Comparison of ENCODE assay signal across 8 cellular contexts in the genomic region with DNA sequence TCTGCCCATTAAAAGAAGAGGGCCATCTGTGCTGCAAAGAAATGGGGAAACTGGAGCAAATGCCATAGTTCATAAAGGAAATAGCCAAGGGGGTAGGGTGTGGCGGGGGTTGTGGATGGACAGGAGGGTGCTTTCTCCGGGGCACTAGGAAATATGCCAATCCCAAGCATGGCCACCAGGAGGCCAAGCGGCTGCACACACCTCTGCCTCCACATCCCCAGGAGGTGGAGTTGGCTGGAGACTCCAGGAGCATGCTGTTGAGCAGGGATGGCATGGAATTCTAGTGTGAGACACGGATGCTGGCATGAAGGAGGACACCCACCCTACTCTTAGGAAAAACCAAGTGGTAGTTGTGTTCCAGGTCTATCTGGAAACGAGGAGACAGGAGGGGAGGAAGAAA. TPM values are rescaled to one million over a fixed set of nuclear protein-coding genes. Genes with fewer than 3 reads are reported as not detected.
DNase-seq lines count a peak whose midpoint lies in the region; TF ChIP-seq lines count a peak whose summit lies in the region.

No MANE protein-coding gene starts in this region.

- H3K27ac Mint-ChIP-seq in activated CD4-positive, alpha-beta T cell treated with anti-CD3 and anti-CD28 coated beads, Interleukin-2, amount 10 ng/mL, durations not matched to agents 7 days and 5 days, result no peak overlapping the region

- no peaks in the 10 kb centered on the region for H3K9me3 Mint-ChIP-seq in activated CD4-positive, alpha-beta T cell treated with anti-CD3 and anti-CD28 coated beads, Interleukin-2, amount 10 ng/mL, durations not matched to agents 7 days and 5 days

- CTCF ChIA-PET in activated CD4-positive, alpha-beta T cell treated with anti-CD3 and anti-CD28 coated beads, Interleukin-2, amount 10 ng/mL, durations not matched to agents 7 days and 5 days (lab: Charles Lee), result interaction anchor here (0.7 to 1.4 kb wide), 3 partner anchors 22 to 223 kb away, joined by 3 to 4 read pairs (median 3); no protein-coding TSS in a partner anchor

- H3K4me1 Mint-ChIP-seq in activated CD4-positive, alpha-beta T cell treated with anti-CD3 and anti-CD28 coated beads, Interleukin-2, amount 10 ng/mL, durations not matched to agents 7 days and 5 days, result peaks cover 2% of the 10 kb centered on the region

- POLR2A ChIA-PET in activated CD4-positive, alpha-beta T cell treated with anti-CD3 and anti-CD28 coated beads, Interleukin-2, amount 10 ng/mL, durations not matched to agents 7 days and 5 days (lab: Charles Lee), result no interaction called here

- H3K4me3 Mint-ChIP-seq in activated CD4-positive, alpha-beta T cell treated with anti-CD3 and anti-CD28 coated beads, Interleukin-2, amount 10 ng/mL, durations not matched to agents 7 days and 5 days, result no peak overlapping the region

- TF ChIP-seq CTCF in fibroblast of the aortic adventitia (IDR thresholded peaks at IDR 0.05; ENCODE audit: insufficient read depth, low read length), result peak; percentile 48

- H3K27me3 Mint-ChIP-seq in activated CD4-positive, alpha-beta T cell treated with anti-CD3 and anti-CD28 coated beads, Interleukin-2, amount 10 ng/mL, durations not matched to agents 7 days and 5 days, result peaks cover 3% of the 10 kb centered on the region

- H3K4me3 ChIP-seq in fibroblast of the aortic adventitia (ENCODE audit: low read depth, low read length), result no peak overlapping the region

- no peaks in the 10 kb centered on the region for H3K36me3 Mint-ChIP-seq in activated CD4-positive, alpha-beta T cell treated with anti-CD3 and anti-CD28 coated beads, Interleukin-2, amount 10 ng/mL, durations not matched to agents 7 days and 5 days (ENCODE audit: low read depth)

- DNase-seq in DMS53 (lab: John Stamatoyannopoulos, UW) (peak; percentile 70), HuH-7 (ENCODE audit: low spot score) (peak; percentile 51), fibroblast of the aortic adventitia (ENCODE audit: low read depth) (no peak), cerebellar cortex (ENCODE audit: low spot score) (no peak), superior temporal gyrus (ENCODE audit: extremely low spot score) (no peak)
- DNase-seq in activated CD4-positive, alpha-beta T cell treated with anti-CD3 and anti-CD28 coated beads, Interleukin-2, amount 10 ng/mL, durations not matched to agents 7 days and 5 days, result peak; percentile 30
- DNase-seq in stimulated activated CD4-positive, alpha-beta T cell treated with anti-CD3 and anti-CD28 coated beads, Interleukin-2, amount 100 ng/mL, for 24 hours, result peak; percentile 44 to 59
- no peak for DNase-seq in stimulated activated naive CD4-positive, alpha-beta T cell (lab: John Stamatoyannopoulos, UW)

RNA-seq across cellular contexts. Expression of gene NID2, which starts 25.2 kb away (rescaled TPM):
- total RNA-seq in activated CD4-positive, alpha-beta T cell treated with anti-CD3 and anti-CD28 coated beads, Interleukin-2, amount 10 ng/mL, durations not matched to agents 7 days and 5 days, result under 1 TPM; 0.30 to 0.33 TPM
- total RNA-seq in fibroblast of the aortic adventitia (ENCODE audit: low replicate concordance), result 146 and 370 TPM in 2 replicates

RNA-seq across cellular contexts. Expression of gene RTRAF, which starts 54.3 kb away (rescaled TPM):
- total RNA-seq in activated CD4-positive, alpha-beta T cell treated with anti-CD3 and anti-CD28 coated beads, Interleukin-2, amount 10 ng/mL, durations not matched to agents 7 days and 5 days, result 100 to 1,000 TPM; 194 to 217 TPM
- 44.2 and 98.2 TPM in 2 replicates for total RNA-seq in fibroblast of the aortic adventitia (ENCODE audit: low replicate concordance)

Comparison
In these comparisons a context has a peak if more than half of its experiments do, and no peak if none do; other contexts are left out.
1. DNase-seq: peak in DMS53 (single experiment), HuH-7 (single experiment), activated CD4-positive, alpha-beta T cell treated with anti-CD3 and anti-CD28 coated beads, Interleukin-2, amount 10 ng/mL, durations not matched to agents 7 days and 5 days (single experiment) and stimulated activated CD4-positive, alpha-beta T cell treated with anti-CD3 and anti-CD28 coated beads, Interleukin-2, amount 100 ng/mL, for 24 hours (2 of 2); none in fibroblast of the aortic adventitia (single experiment), stimulated activated naive CD4-positive, alpha-beta T cell (0 of 6), cerebellar cortex (single experiment) and superior temporal gyrus (single experiment).
2. RNA of gene NID2, which starts 25.2 kb away (total RNA-seq): 146 to 370 TPM in fibroblast of the aortic adventitia; 0.30 to 0.33 TPM in activated CD4-positive, alpha-beta T cell treated with anti-CD3 and anti-CD28 coated beads, Interleukin-2, amount 10 ng/mL, durations not matched to agents 7 days and 5 days; every median in the first group is over 100 times any median in the second.